In the genomic region with DNA sequence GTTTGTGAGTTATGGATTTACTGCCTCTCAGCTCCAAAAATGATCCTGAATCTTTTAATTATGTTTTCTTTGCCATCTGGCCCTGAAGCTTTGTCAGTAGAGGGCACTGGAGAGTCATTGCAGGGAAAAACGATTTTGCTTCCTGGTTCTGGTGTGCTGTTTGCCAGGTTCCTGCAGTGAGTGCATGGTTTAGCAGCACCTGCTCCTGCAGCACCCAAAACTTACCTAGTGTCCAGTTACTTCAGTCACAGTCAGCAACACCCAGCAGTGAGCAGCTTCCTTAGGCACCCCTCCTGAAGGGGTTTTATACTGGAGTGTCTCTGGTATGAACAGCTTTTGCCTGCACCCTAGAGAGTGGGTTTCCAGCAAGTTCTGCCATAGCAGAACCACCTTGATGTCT, we compare ENCODE assay signal across 9 cellular contexts. TPM values are rescaled to one million over a fixed set of nuclear protein-coding genes. Genes with fewer than 3 reads are reported as not detected.
A peak's percentile ranks its signal among the peaks of the same experiment; 100 is the strongest.
DNase-seq lines count a peak whose midpoint lies in the region; ATAC-seq, FAIRE-seq and TF ChIP-seq lines count a peak whose summit lies in the region.
"Had no signal": no experiment of that assay in that cellular context is flagged by ENCODE, and none has a peak within 500 bp of the region (broad histone marks: within the 10 kb centered on the region; RNA-seq: fewer than 3 reads in every experiment).

No MANE protein-coding gene starts in this region.

- H3K36me3 ChIP-seq in MM.1S (replicated peaks; ENCODE audit: insufficient read depth, low read length) (no peaks in the 10 kb centered on the region), heart right ventricle (no peaks in the 10 kb centered on the region)

- peaks cover 6% of the 10 kb centered on the region for H3K36me3 Mint-ChIP-seq in activated naive CD4-positive, alpha-beta T cell treated with anti-CD3 and anti-CD28 coated beads, Interleukin-2, amount 10 ng/mL, durations not matched to agents 7 days and 5 days

- H3K9me3 ChIP-seq in MM.1S (replicated peaks; ENCODE audit: insufficient read depth, low read length) (no peaks in the 10 kb centered on the region), heart right ventricle (peaks cover 0 to 14% (median 0%) of the 10 kb centered on the region in 11 donors)

- no peak overlapping the region for H3K4me3 Mint-ChIP-seq in activated naive CD4-positive, alpha-beta T cell treated with anti-CD3 and anti-CD28 coated beads, Interleukin-2, amount 10 ng/mL, durations not matched to agents 7 days and 5 days

- H3K4me1 Mint-ChIP-seq in activated naive CD4-positive, alpha-beta T cell treated with anti-CD3 and anti-CD28 coated beads, Interleukin-2, amount 10 ng/mL, durations not matched to agents 7 days and 5 days = peaks cover 19% of the 10 kb centered on the region

- ATAC-seq in heart right ventricle (peak in 4 of 8 donors; percentile 30 to 59 (median 47)), GM19324 (IDR thresholded peaks at IDR 0.05; ENCODE audit: low FRiP score, unreplicated experiment) (no peak)

- DNase-seq in EH (ENCODE audit: low read depth) = peak; percentile 58
- DNase-seq in MM.1S = peak; percentile 52
- DNase-seq in RCC 7860 (ENCODE audit: low spot score) = peak; percentile 24
- DNase-seq in activated naive CD4-positive, alpha-beta T cell treated with anti-CD3 and anti-CD28 coated beads, Interleukin-2, amount 10 ng/mL, durations not matched to agents 7 days and 5 days = peak; percentile 64
- peak in 1 of 2 donors; percentile 30 for DNase-seq in heart right ventricle
- peak; percentile 43 for DNase-seq in retina
- DNase-seq in GM12892 (ENCODE audit: insufficient read length) = no peak

- H3K4me1 ChIP-seq in MM.1S (ENCODE audit: low read length) (peaks cover 5% of the 10 kb centered on the region; the same call in 1 of the 2 replicates), heart right ventricle (peaks cover 0 to 15% (median 0%) of the 10 kb centered on the region in 9 donors)

- H3K27ac Mint-ChIP-seq in activated naive CD4-positive, alpha-beta T cell treated with anti-CD3 and anti-CD28 coated beads, Interleukin-2, amount 10 ng/mL, durations not matched to agents 7 days and 5 days = no peak overlapping the region

- H3K9ac ChIP-seq in MM.1S (ENCODE audit: low read length) = no peak overlapping the region

- peaks cover 14% of the 10 kb centered on the region for H3K9me3 Mint-ChIP-seq in activated naive CD4-positive, alpha-beta T cell treated with anti-CD3 and anti-CD28 coated beads, Interleukin-2, amount 10 ng/mL, durations not matched to agents 7 days and 5 days

- CTCF ChIA-PET in activated naive CD4-positive, alpha-beta T cell treated with anti-CD3 and anti-CD28 coated beads, Interleukin-2, amount 10 ng/mL, durations not matched to agents 7 days and 5 days (lab: Charles Lee) = interaction anchor here (0.9 to 3.6 kb wide), 24 partner anchors 9 to 231 kb away, joined by 3 to 38 read pairs (median 4); no protein-coding TSS in a partner anchor

- no peak overlapping the region for H3K4me2 ChIP-seq in MM.1S (ENCODE audit: low read depth, low read length)

- no peaks in the 10 kb centered on the region for H3K9me2 ChIP-seq in MM.1S (replicated peaks; ENCODE audit: insufficient read depth, low read length)

- TF ChIP-seq CTCF in MM.1S (IDR thresholded peaks at IDR 0.05; ENCODE audit: low read length) (peak; percentile 91), heart right ventricle (IDR thresholded peaks at IDR 0.05) (peak; percentile 52 to 91 (median 82))

- no peaks in the 10 kb centered on the region for H3F3A ChIP-seq in MM.1S (ENCODE audit: insufficient read depth, low read length)

- peaks cover 19% of the 10 kb centered on the region for H3K27me3 Mint-ChIP-seq in activated naive CD4-positive, alpha-beta T cell treated with anti-CD3 and anti-CD28 coated beads, Interleukin-2, amount 10 ng/mL, durations not matched to agents 7 days and 5 days

- 0% methylated on average over 1 of the region's 1 CpG for WGBS in heart right ventricle, 2 donors

- TF ChIP-seq POLR2A in GM12892 (IDR thresholded peaks at IDR 0.05; ENCODE audit: low read depth, low read length) = no peak

- H3K4me3 ChIP-seq in MM.1S (ENCODE audit: low read length) (no peak overlapping the region), heart right ventricle (no peak overlapping the region)

- H3K27ac ChIP-seq in MM.1S (ENCODE audit: low read length) (no peak overlapping the region), heart right ventricle (no peak overlapping the region)

- H2AFZ ChIP-seq in MM.1S (ENCODE audit: low read length) = peak overlapping the region; percentile 49; the same call in 1 of the 2 replicates

- H3K79me2 ChIP-seq in MM.1S (ENCODE audit: low read length) = no peaks in the 10 kb centered on the region

- H4K20me1 ChIP-seq in MM.1S (ENCODE audit: insufficient read depth, low read length) = no peaks in the 10 kb centered on the region

- intact Hi-C loops in heart right ventricle (cut with DNase I) = loop anchor here in 8 of 10 donors (2.0 to 10.0 kb wide), 5 partner anchors 40 to 178 kb away; a partner anchor contains a TSS

- FAIRE-seq in RCC 7860 (lab: Jason Lieb, UNC) (no peak), GM12892 (lab: Jason Lieb, UNC) (no peak)
- FAIRE-seq: TTC549 had no signal

- H3K27me3 ChIP-seq in MM.1S (replicated peaks; ENCODE audit: insufficient read depth, low read length) (no peaks in the 10 kb centered on the region), heart right ventricle (no peaks in the 10 kb centered on the region)

RNA-seq across cellular contexts. Expression of a gene that starts 6.0 kb away (rescaled TPM):
- 10 to 100 TPM; 15.5 to 29.0 (median 23.2) TPM for total RNA-seq in heart right ventricle
- 10 to 100 TPM; 12.0 to 18.0 TPM for polyA plus RNA-seq in heart right ventricle
- 22.7 TPM for polyA plus RNA-seq in GM12892 (2012; ENCODE audit: missing spikeins)

RNA-seq across cellular contexts. Expression of a gene that starts 55.9 kb away (rescaled TPM):
- not detected for total RNA-seq in heart right ventricle
- not detected for polyA plus RNA-seq in heart right ventricle
- not detected for polyA plus RNA-seq in GM12892 (2012; ENCODE audit: missing spikeins)

RNA-seq across cellular contexts. Expression of a gene that starts 58.2 kb away (rescaled TPM):
- not detected for total RNA-seq in heart right ventricle
- polyA plus RNA-seq in heart right ventricle = not detected
- polyA plus RNA-seq in GM12892 (2012; ENCODE audit: missing spikeins) = not detected
